1 cellular context compared by ENCODE assay signal in genomic region chr7:74208241-74208640, GRCh38.
TF ChIP-seq lines count a peak whose summit lies in the region.

No MANE protein-coding gene starts in this region.

TF ChIP-seq in K562, 482 proteins besides CTCF, POLR2A, EP300 and RAD21:
- peak; percentile 3; the same call in 1 of the 2 replicates for TF ChIP-seq ZNF121 (CRISPR knock-in tag; conservative IDR thresholded peaks at IDR 0.05)
